6 cellular contexts compared by ENCODE assay signal in genomic region chr4:16754104-16754503, GRCh38.
"Had no signal": no experiment of that assay in that cellular context is flagged by ENCODE, and none has a peak within 500 bp of the region (broad histone marks: within the 10 kb centered on the region; RNA-seq: fewer than 3 reads in every experiment).

No MANE protein-coding gene starts in this region.

- DNase-seq: GOT3, H7, HCEC 1CT, IMR-90, KG1 had no signal

- ATAC-seq: K562 had no signal
